In the genomic region with DNA sequence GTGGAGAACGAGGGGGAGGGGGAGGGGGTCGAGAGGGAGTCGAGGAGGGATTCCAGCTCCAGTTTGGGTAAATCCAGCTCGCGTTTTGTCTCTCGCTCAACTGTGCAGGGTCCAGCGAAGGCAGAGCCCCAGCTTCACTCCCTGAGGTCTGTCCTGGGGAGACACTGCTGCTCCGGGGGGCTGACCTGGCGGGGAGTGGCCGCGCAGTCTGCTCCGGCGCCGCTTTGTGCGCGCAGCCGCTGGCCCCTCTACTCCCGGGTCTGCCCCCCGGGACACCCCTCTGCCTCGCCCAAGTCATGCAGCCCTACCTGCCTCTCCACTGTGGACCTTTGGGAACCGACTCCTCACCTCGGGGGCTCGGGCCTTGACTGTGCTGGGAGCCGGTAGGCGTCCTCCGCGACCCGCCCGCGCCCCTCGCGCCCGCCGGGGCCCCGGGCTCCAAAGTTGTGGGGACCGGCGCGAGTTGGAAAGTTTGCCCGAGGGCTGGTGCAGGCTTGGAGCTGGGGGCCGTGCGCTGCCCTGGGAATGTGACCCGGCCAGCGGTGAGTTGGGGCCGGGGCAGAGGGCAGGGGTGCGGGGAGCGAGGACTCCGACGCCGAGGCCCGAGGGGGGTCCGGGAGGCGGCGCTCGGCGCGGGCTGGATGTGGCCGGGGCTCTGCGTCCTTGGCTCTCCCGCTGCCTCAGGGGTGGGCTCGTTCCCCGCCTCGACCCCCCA, we compare ENCODE assay signal across 1 cellular context.
TF ChIP-seq lines count a peak whose summit lies in the region.

TET1 (plus strand) TSS at position 137 of the 715 bp plus-strand sequence. CDS start 12,002 bp downstream, outside the sequence.

TF ChIP-seq in K562, 482 proteins besides CTCF, POLR2A, EP300 and RAD21 (continued from another document and continues in another):
- TF ChIP-seq ZNF609 (CRISPR knock-in tag; IDR thresholded peaks at IDR 0.05; ENCODE audit: borderline replicate concordance) (no peak), BCOR (IDR thresholded peaks at IDR 0.05) (peak; percentile 51; the same call in 1 of the 2 replicates), CCAR2 (IDR thresholded peaks at IDR 0.05; ENCODE audit: low read depth, low read length) (no peak), RBBP5 (IDR thresholded peaks at IDR 0.05; ENCODE audit: borderline replicate concordance, insufficient read depth, low read length, poor library complexity, severe bottlenecking) (peak; percentile 84), ZKSCAN1 (IDR thresholded peaks at IDR 0.05; ENCODE audit: low read depth, low read length) (peak; percentile 69; the same call in 1 of the 2 replicates), BRD4 (IDR thresholded peaks at IDR 0.05) (peak; percentile 73; the same call in 1 of the 2 replicates), SRSF3 (IDR thresholded peaks at IDR 0.05; ENCODE audit: insufficient read depth, low read length) (no peak), ZNF124 (CRISPR knock-in tag; IDR thresholded peaks at IDR 0.05) (no peak), MAFK (IDR thresholded peaks at IDR 0.05; ENCODE audit: low read length) (peak; percentile 29; the same call in 1 of the 2 replicates), JUN (IDR thresholded peaks at IDR 0.05; ENCODE audit: borderline replicate concordance, low read depth, low read length) (peak; percentile 61), JUN (CRISPR knock-in tag; IDR thresholded peaks at IDR 0.05; ENCODE audit: borderline replicate concordance) (no peak), ETV6 (IDR thresholded peaks at IDR 0.05; ENCODE audit: borderline replicate concordance in 1 of 2, low read depth in 2 of 2, low read length in 1 of 2) (no peak), ETV6 (CRISPR knock-in tag; IDR thresholded peaks at IDR 0.05; ENCODE audit: borderline replicate concordance) (no peak), RBM14 (IDR thresholded peaks at IDR 0.05; ENCODE audit: borderline replicate concordance, insufficient read depth, low read depth, low read length) (0 out of 2 replicates have a peak, but pooled peaks have one; percentile 64), ARID1B (IDR thresholded peaks at IDR 0.05) (no peak; the same call in 1 of the 2 replicates), NELFE (IDR thresholded peaks at IDR 0.05; ENCODE audit: insufficient read depth, insufficient read length) (no peak), CHD4 (IDR thresholded peaks at IDR 0.05; ENCODE audit: insufficient read depth, insufficient replicate concordance, low read depth, low read length, poor library complexity, severe bottlenecking) (peak; percentile 55), SAFB (IDR thresholded peaks at IDR 0.05; ENCODE audit: borderline replicate concordance, low read depth, low read length) (no peak), ZNF589 (CRISPR knock-in tag; IDR thresholded peaks at IDR 0.05; ENCODE audit: low read depth) (no peak), GABPB2 (CRISPR knock-in tag; conservative IDR thresholded peaks at IDR 0.05) (no peak), TSC22D4 (tag; IDR thresholded peaks at IDR 0.05) (no peak), FOXM1 (IDR thresholded peaks at IDR 0.05; ENCODE audit: low read depth) (peak; percentile 68; the same call in 1 of the 2 replicates), FOXM1 (CRISPR knock-in tag; IDR thresholded peaks at IDR 0.05; ENCODE audit: low read depth) (no peak; the same call in 1 of the 2 replicates), ZBTB7A (IDR thresholded peaks at IDR 0.05; ENCODE audit: borderline replicate concordance, control insufficient read depth, low read depth, low read length) (peak; percentile 91), MEF2D (tag; conservative IDR thresholded peaks at IDR 0.05; ENCODE audit: low read depth) (no peak), HDAC6 (IDR thresholded peaks at IDR 0.05; ENCODE audit: low read depth, low read length) (no peak), KHSRP (IDR thresholded peaks at IDR 0.05) (no peak), U2AF1 (optimal IDR thresholded peaks at IDR 0.05; ENCODE audit: low read depth, low read length) (peak; percentile 53), CHD2 (IDR thresholded peaks at IDR 0.05; ENCODE audit: low read depth, low read length) (peak; percentile 43), DLX4 (CRISPR knock-in tag; IDR thresholded peaks at IDR 0.05) (no peak), SMARCC2 (IDR thresholded peaks at IDR 0.05; ENCODE audit: low read depth) (no peak), CREM (IDR thresholded peaks at IDR 0.05; ENCODE audit: low read depth) (peak; percentile 65), ZNF311 (CRISPR knock-in tag; IDR thresholded peaks at IDR 0.05) (no peak), HDAC2 (IDR thresholded peaks at IDR 0.05) (no peak), GTF2B (IDR thresholded peaks at IDR 0.05; ENCODE audit: extremely low read depth, insufficient read length) (peak; percentile 88), CLOCK (CRISPR knock-in tag; IDR thresholded peaks at IDR 0.05; ENCODE audit: borderline replicate concordance) (no peak), ZNF398 (CRISPR knock-in tag; IDR thresholded peaks at IDR 0.05) (no peak), FOXA1 (IDR thresholded peaks at IDR 0.05; ENCODE audit: borderline replicate concordance) (no peak), ZC3H8 (IDR thresholded peaks at IDR 0.05) (no peak)
- TF ChIP-seq, protein P1, sequence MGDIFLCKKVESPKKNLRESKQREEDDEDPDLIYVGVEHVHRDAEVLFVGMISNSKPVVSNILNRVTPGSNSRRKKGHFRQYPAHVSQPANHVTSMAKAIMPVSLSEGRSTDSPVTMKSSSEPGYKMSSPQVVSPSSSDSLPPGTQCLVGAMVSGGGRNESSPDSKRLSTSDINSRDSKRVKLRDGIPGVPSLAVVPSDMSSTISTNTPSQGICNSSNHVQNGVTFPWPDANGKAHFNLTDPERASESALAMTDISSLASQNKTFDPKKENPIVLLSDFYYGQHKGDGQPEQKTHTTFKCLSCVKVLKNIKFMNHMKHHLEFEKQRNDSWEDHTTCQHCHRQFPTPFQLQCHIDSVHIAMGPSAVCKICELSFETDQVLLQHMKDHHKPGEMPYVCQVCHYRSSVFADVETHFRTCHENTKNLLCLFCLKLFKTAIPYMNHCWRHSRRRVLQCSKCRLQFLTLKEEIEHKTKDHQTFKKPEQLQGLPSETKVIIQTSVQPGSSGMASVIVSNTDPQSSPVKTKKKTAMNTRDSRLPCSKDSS (IDR thresholded peaks at IDR 0.05; ENCODE audit: low read depth, partially characterized antibody), result no peak
- TF ChIP-seq, protein P2, sequence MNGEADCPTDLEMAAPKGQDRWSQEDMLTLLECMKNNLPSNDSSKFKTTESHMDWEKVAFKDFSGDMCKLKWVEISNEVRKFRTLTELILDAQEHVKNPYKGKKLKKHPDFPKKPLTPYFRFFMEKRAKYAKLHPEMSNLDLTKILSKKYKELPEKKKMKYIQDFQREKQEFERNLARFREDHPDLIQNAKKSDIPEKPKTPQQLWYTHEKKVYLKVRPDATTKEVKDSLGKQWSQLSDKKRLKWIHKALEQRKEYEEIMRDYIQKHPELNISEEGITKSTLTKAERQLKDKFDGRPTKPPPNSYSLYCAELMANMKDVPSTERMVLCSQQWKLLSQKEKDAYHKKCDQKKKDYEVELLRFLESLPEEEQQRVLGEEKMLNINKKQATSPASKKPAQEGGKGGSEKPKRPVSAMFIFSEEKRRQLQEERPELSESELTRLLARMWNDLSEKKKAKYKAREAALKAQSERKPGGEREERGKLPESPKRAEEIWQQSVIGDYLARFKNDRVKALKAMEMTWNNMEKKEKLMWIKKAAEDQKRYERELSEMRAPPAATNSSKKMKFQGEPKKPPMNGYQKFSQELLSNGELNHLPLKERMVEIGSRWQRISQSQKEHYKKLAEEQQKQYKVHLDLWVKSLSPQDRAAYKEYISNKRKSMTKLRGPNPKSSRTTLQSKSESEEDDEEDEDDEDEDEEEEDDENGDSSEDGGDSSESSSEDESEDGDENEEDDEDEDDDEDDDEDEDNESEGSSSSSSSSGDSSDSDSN (IDR thresholded peaks at IDR 0.05; ENCODE audit: borderline replicate concordance in 1 of 2, low read depth in 2 of 2, low read length in 2 of 2), result peak; percentile 60 to 77; a peak in 3 of 4 replicates
- TF ChIP-seq, protein P3, sequence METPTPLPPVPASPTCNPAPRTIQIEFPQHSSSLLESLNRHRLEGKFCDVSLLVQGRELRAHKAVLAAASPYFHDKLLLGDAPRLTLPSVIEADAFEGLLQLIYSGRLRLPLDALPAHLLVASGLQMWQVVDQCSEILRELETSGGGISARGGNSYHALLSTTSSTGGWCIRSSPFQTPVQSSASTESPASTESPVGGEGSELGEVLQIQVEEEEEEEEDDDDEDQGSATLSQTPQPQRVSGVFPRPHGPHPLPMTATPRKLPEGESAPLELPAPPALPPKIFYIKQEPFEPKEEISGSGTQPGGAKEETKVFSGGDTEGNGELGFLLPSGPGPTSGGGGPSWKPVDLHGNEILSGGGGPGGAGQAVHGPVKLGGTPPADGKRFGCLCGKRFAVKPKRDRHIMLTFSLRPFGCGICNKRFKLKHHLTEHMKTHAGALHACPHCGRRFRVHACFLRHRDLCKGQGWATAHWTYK (CRISPR knock-in tag; IDR thresholded peaks at IDR 0.05), result no peak
- TF ChIP-seq, protein P4, sequence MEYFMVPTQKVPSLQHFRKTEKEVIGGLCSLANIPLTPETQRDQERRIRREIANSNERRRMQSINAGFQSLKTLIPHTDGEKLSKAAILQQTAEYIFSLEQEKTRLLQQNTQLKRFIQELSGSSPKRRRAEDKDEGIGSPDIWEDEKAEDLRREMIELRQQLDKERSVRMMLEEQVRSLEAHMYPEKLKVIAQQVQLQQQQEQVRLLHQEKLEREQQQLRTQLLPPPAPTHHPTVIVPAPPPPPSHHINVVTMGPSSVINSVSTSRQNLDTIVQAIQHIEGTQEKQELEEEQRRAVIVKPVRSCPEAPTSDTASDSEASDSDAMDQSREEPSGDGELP (CRISPR knock-in tag; IDR thresholded peaks at IDR 0.05; ENCODE audit: borderline replicate concordance), result peak; percentile 64
